In the genomic region with DNA sequence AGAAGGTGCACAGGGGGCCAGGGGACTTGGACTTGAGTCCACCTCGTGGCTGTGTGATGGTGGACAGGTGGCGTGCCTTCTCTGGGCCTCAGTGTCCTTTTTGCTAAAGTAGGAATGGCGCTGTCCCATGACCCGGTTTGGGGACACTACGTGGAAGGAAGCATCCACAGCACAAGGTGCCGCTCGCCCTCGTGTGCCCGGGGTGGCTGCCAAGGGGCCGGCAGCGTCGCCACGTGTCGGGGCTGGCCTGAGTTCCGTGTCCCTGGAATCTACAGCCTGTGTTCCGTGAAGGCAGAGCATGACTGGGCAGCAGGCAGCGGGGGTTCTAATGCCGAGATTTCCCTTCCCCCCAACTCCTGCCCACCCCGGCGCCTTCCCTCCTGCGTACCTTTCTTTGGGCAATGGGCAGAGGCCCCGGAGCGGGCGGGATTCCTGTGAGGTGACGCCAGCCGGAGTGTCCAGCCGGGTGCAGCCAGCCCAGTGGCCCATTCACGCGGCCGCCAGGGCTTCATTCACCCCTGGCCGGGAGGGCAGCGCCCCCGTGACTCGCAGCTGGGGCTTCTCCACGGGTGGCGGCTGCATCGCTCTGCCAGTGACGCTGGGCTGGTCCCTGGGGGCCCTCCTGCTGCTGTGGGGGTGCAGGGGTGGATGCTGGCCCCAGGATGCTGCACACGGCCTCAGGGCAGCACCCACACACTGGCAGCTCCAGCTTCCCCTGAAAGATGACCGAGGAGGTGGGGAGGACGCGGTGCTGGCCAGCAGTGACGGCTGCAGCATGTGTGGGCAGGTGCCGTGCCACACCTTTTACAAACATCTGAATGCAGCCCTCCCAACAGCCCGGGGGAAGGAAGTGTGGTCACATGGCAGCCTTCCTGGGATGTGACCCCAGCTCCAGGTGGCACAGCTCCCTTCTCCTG, we compare ENCODE assay signal across 1 cellular context.
TF ChIP-seq lines count a peak whose summit lies in the region.

No MANE protein-coding gene starts in this region.

TF ChIP-seq in HEK293, 187 proteins besides CTCF, POLR2A, EP300 and RAD21 (continued from another document):
- TF ChIP-seq, protein P1, sequence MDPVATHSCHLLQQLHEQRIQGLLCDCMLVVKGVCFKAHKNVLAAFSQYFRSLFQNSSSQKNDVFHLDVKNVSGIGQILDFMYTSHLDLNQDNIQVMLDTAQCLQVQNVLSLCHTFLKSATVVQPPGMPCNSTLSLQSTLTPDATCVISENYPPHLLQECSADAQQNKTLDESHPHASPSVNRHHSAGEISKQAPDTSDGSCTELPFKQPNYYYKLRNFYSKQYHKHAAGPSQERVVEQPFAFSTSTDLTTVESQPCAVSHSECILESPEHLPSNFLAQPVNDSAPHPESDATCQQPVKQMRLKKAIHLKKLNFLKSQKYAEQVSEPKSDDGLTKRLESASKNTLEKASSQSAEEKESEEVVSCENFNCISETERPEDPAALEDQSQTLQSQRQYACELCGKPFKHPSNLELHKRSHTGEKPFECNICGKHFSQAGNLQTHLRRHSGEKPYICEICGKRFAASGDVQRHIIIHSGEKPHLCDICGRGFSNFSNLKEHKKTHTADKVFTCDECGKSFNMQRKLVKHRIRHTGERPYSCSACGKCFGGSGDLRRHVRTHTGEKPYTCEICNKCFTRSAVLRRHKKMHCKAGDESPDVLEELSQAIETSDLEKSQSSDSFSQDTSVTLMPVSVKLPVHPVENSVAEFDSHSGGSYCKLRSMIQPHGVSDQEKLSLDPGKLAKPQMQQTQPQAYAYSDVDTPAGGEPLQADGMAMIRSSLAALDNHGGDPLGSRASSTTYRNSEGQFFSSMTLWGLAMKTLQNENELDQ (tag by site-specific recombination; IDR thresholded peaks at IDR 0.05; ENCODE audit: low read depth), result no peak
- TF ChIP-seq GLIS2 (tag by site-specific recombination; IDR thresholded peaks at IDR 0.05) (peak; percentile 58), EGR2 (tag by site-specific recombination; IDR thresholded peaks at IDR 0.05; ENCODE audit: low read depth) (peak; percentile 88), GLIS1 (tag by site-specific recombination; IDR thresholded peaks at IDR 0.05) (peak; percentile 50), ZIC2 (tag by site-specific recombination; IDR thresholded peaks at IDR 0.05) (peak; percentile 67), ZNF768 (tag by site-specific recombination; IDR thresholded peaks at IDR 0.05) (0 out of 2 replicates have a peak, but pooled peaks have one; percentile 8), ZFHX2 (tag by site-specific recombination; conservative IDR thresholded peaks at IDR 0.05) (peak; percentile 91), ZNF155 (tag by site-specific recombination; IDR thresholded peaks at IDR 0.05) (no peak)
